ENCODE assay signal across 10 cellular contexts in genomic region chr19:51783373-51783772, GRCh38. TPM values are rescaled to one million over a fixed set of nuclear protein-coding genes. Genes with fewer than 3 reads are reported as not detected.
A peak's percentile ranks its signal among the peaks of the same experiment; 100 is the strongest.
DNase-seq lines count a peak whose midpoint lies in the region; ATAC-seq and TF ChIP-seq lines count a peak whose summit lies in the region.
"Had no signal": no experiment of that assay in that cellular context is flagged by ENCODE, and none has a peak within 500 bp of the region (broad histone marks: within the 10 kb centered on the region; RNA-seq: fewer than 3 reads in every experiment).

No MANE protein-coding gene starts in this region.

- peak; percentile 53 for TF ChIP-seq CTCF in A673 (conservative IDR thresholded peaks at IDR 0.05; ENCODE audit: low read depth, low read length)
- peak; percentile 73 for TF ChIP-seq CTCF in PC-3 (conservative IDR thresholded peaks at IDR 0.05; ENCODE audit: low read depth, low read length)
- TF ChIP-seq CTCF in fibroblast of pulmonary artery (IDR thresholded peaks at IDR 0.05; ENCODE audit: low read length, missing control alignments) = peak; percentile 33

- no peaks in the 10 kb centered on the region for H4K20me1 ChIP-seq in PC-3 (ENCODE audit: low read length)

- H3K4me1 Mint-ChIP-seq in activated T-helper 1 cell treated with anti-CD3 and anti-CD28 coated beads, Interleukin-12 subunit alpha, Interleukin-12 subunit beta, Interleukin-2, Interleukin-4 antibody, amounts not matched to agents 30 ng/mL and 10 ng/mL and 1 ng/mL, durations not matched to agents 14 hours and 24 hours and 36 hours (ENCODE audit: low read depth) = peaks cover under 1% of the 10 kb centered on the region
- H3K4me1 Mint-ChIP-seq in activated CD4-positive, alpha-beta T cell treated with anti-CD3 and anti-CD28 coated beads, Interleukin-2, amount 10 ng/mL, durations not matched to agents 7 days and 5 days = no peaks in the 10 kb centered on the region

- H3K4me1 ChIP-seq in A673 (ENCODE audit: insufficient read depth, low read length, poor library complexity, severe bottlenecking) (no peaks in the 10 kb centered on the region), PC-3 (ENCODE audit: insufficient read depth, low read length) (peaks cover 22% of the 10 kb centered on the region)

- no peaks in the 10 kb centered on the region for H3K79me2 ChIP-seq in PC-3 (ENCODE audit: low read length)

- H3K27ac Mint-ChIP-seq in activated T-helper 1 cell treated with anti-CD3 and anti-CD28 coated beads, Interleukin-12 subunit alpha, Interleukin-12 subunit beta, Interleukin-2, Interleukin-4 antibody, amounts not matched to agents 30 ng/mL and 10 ng/mL and 1 ng/mL, durations not matched to agents 14 hours and 24 hours and 36 hours = no peak overlapping the region
- H3K27ac Mint-ChIP-seq in activated CD4-positive, alpha-beta T cell treated with anti-CD3 and anti-CD28 coated beads, Interleukin-2, amount 10 ng/mL, durations not matched to agents 7 days and 5 days = no peak overlapping the region

- H3K27me3 ChIP-seq in A673 (replicated peaks; ENCODE audit: insufficient read depth, low read depth, low read length, poor library complexity) (peaks cover 46% of the 10 kb centered on the region), PC-3 (ENCODE audit: low read length) (peaks cover 18% of the 10 kb centered on the region; the same call in 1 of the 2 replicates)

- H3K27ac ChIP-seq in A673 (ENCODE audit: low read depth, low read length, poor library complexity, severe bottlenecking) (no peak overlapping the region), PC-3 (ENCODE audit: low read length) (no peak overlapping the region)

- H3K36me3 ChIP-seq in A673 (ENCODE audit: insufficient read depth, low read length, poor library complexity, severe bottlenecking) = no peaks in the 10 kb centered on the region
- no peaks in the 10 kb centered on the region for H3K36me3 ChIP-seq in PC-3 (ENCODE audit: low read depth, low read length)

- H3K4me2 ChIP-seq in PC-3 (ENCODE audit: low read length) = no peak overlapping the region

- no peaks in the 10 kb centered on the region for H3F3A ChIP-seq in PC-3 (ENCODE audit: low read length, unreplicated experiment)

- no TSS peak for BruUV-seq in A673 (replicated peaks; lab: Mats Ljungman, UMichigan)
- BruUV-seq in PC-3 (replicated peaks; lab: Mats Ljungman, UMichigan) = no TSS peak

- peak; percentile 74 for ATAC-seq in PC-3
- ATAC-seq: left lobe of liver had no signal

- CTCF ChIA-PET in A673 (lab: Charles Lee) = no interaction called here
- CTCF ChIA-PET in PC-3 (lab: Charles Lee) = no interaction called here
- CTCF ChIA-PET in activated CD4-positive, alpha-beta T cell treated with anti-CD3 and anti-CD28 coated beads, Interleukin-2, amount 10 ng/mL, durations not matched to agents 7 days and 5 days (lab: Charles Lee) = no interaction called here

- H2AFZ ChIP-seq in PC-3 (ENCODE audit: low read length) = no peak overlapping the region

- peaks cover 8% of the 10 kb centered on the region for H3K9me3 Mint-ChIP-seq in activated T-helper 1 cell treated with anti-CD3 and anti-CD28 coated beads, Interleukin-12 subunit alpha, Interleukin-12 subunit beta, Interleukin-2, Interleukin-4 antibody, amounts not matched to agents 30 ng/mL and 10 ng/mL and 1 ng/mL, durations not matched to agents 14 hours and 24 hours and 36 hours
- peaks cover 3% of the 10 kb centered on the region for H3K9me3 Mint-ChIP-seq in activated CD4-positive, alpha-beta T cell treated with anti-CD3 and anti-CD28 coated beads, Interleukin-2, amount 10 ng/mL, durations not matched to agents 7 days and 5 days

- peaks cover 2% of the 10 kb centered on the region for H3K36me3 Mint-ChIP-seq in activated T-helper 1 cell treated with anti-CD3 and anti-CD28 coated beads, Interleukin-12 subunit alpha, Interleukin-12 subunit beta, Interleukin-2, Interleukin-4 antibody, amounts not matched to agents 30 ng/mL and 10 ng/mL and 1 ng/mL, durations not matched to agents 14 hours and 24 hours and 36 hours (ENCODE audit: low read depth)
- H3K36me3 Mint-ChIP-seq in activated CD4-positive, alpha-beta T cell treated with anti-CD3 and anti-CD28 coated beads, Interleukin-2, amount 10 ng/mL, durations not matched to agents 7 days and 5 days (ENCODE audit: low read depth) = no peaks in the 10 kb centered on the region

- H3K4me3 Mint-ChIP-seq in activated T-helper 1 cell treated with anti-CD3 and anti-CD28 coated beads, Interleukin-12 subunit alpha, Interleukin-12 subunit beta, Interleukin-2, Interleukin-4 antibody, amounts not matched to agents 30 ng/mL and 10 ng/mL and 1 ng/mL, durations not matched to agents 14 hours and 24 hours and 36 hours = no peak overlapping the region
- H3K4me3 Mint-ChIP-seq in activated CD4-positive, alpha-beta T cell treated with anti-CD3 and anti-CD28 coated beads, Interleukin-2, amount 10 ng/mL, durations not matched to agents 7 days and 5 days = no peak overlapping the region

- H3K9me2 ChIP-seq in PC-3 (replicated peaks; ENCODE audit: low read length) = no peaks in the 10 kb centered on the region

- H3K9me3 ChIP-seq in A673 (ENCODE audit: low read depth, low read length, poor library complexity, severe bottlenecking) = no peaks in the 10 kb centered on the region
- no peaks in the 10 kb centered on the region for H3K9me3 ChIP-seq in PC-3 (ENCODE audit: low read length)

- POLR2A ChIA-PET in A673 (lab: Charles Lee; ENCODE audit: low non-redundant PET) (no interaction called here), PC-3 (lab: Charles Lee; ENCODE audit: unreplicated experiment) (no interaction called here)
- POLR2A ChIA-PET in activated CD4-positive, alpha-beta T cell treated with anti-CD3 and anti-CD28 coated beads, Interleukin-2, amount 10 ng/mL, durations not matched to agents 7 days and 5 days (lab: Charles Lee) = no interaction called here

- no peaks in the 10 kb centered on the region for H3K27me3 Mint-ChIP-seq in activated T-helper 1 cell treated with anti-CD3 and anti-CD28 coated beads, Interleukin-12 subunit alpha, Interleukin-12 subunit beta, Interleukin-2, Interleukin-4 antibody, amounts not matched to agents 30 ng/mL and 10 ng/mL and 1 ng/mL, durations not matched to agents 14 hours and 24 hours and 36 hours (ENCODE audit: insufficient read depth)
- peaks cover 8% of the 10 kb centered on the region for H3K27me3 Mint-ChIP-seq in activated CD4-positive, alpha-beta T cell treated with anti-CD3 and anti-CD28 coated beads, Interleukin-2, amount 10 ng/mL, durations not matched to agents 7 days and 5 days

- H3K9ac ChIP-seq in PC-3 (ENCODE audit: low read length) = no peak overlapping the region

- intact Hi-C loops in A673 (cut with micrococcal nuclease; ENCODE audit: unreplicated experiment) (no loop called here), PC-3 (cut with micrococcal nuclease) (no loop called here), posterior vena cava (cut with DNase I) (no loop called here)
- intact Hi-C loops in activated T-helper 1 cell treated with anti-CD3 and anti-CD28 coated beads, Interleukin-12 subunit alpha, Interleukin-12 subunit beta, Interleukin-2, Interleukin-4 antibody, amounts not matched to agents 30 ng/mL and 10 ng/mL and 1 ng/mL, durations not matched to agents 14 hours and 24 hours and 36 hours (cut with micrococcal nuclease) = no loop called here

- H3K4me3 ChIP-seq in A673 (ENCODE audit: low read depth, low read length, poor library complexity, severe bottlenecking) (no peak overlapping the region), PC-3 (ENCODE audit: low read length) (no peak overlapping the region), fibroblast of pulmonary artery (replicated peaks; ENCODE audit: low read depth, low read length) (no peak overlapping the region)

- DNase-seq in A673 (ENCODE audit: low spot score) = peak; percentile 37
- DNase-seq in ELR (ENCODE audit: low read depth) = peak; percentile 52
- DNase-seq in PC-3 = peak; percentile 72
- DNase-seq in fibroblast of pulmonary artery (ENCODE audit: low read depth) = peak; percentile 48
- no peak for DNase-seq in activated T-helper 1 cell treated with anti-CD3 and anti-CD28 coated beads, Interleukin-12 subunit alpha, Interleukin-12 subunit beta, Interleukin-2, Interleukin-4 antibody, amounts not matched to agents 30 ng/mL and 10 ng/mL and 1 ng/mL, durations not matched to agents 14 hours and 24 hours and 36 hours (ENCODE audit: low spot score)
- no peak for DNase-seq in posterior vena cava (ENCODE audit: low spot score)
- DNase-seq in activated CD4-positive, alpha-beta T cell treated with anti-CD3 and anti-CD28 coated beads, Interleukin-2, amount 10 ng/mL, durations not matched to agents 7 days and 5 days = no peak
- no peak for DNase-seq in cortex of kidney (lab: John Stamatoyannopoulos, UW)
- DNase-seq: aorta had no signal

RNA-seq across cellular contexts. Expression of gene FPR3, which starts 11.6 kb away (rescaled TPM):
- not detected in 2 replicates for total RNA-seq in A673 (2021)
- total RNA-seq in PC-3 (2014; rRNA removed) = 0.17 and 0.26 TPM in 2 replicates
- total RNA-seq in activated T-helper 1 cell treated with anti-CD3 and anti-CD28 coated beads, Interleukin-12 subunit alpha, Interleukin-12 subunit beta, Interleukin-2, Interleukin-4 antibody, amounts not matched to agents 30 ng/mL and 10 ng/mL and 1 ng/mL, durations not matched to agents 14 hours and 24 hours and 36 hours = not detected in 2 replicates
- total RNA-seq in posterior vena cava = 10 to 100 TPM; 14.5 to 15.0 TPM
- total RNA-seq in activated CD4-positive, alpha-beta T cell treated with anti-CD3 and anti-CD28 coated beads, Interleukin-2, amount 10 ng/mL, durations not matched to agents 7 days and 5 days = not detected

RNA-seq across cellular contexts. Expression of gene FPR2, which starts 22.4 kb away (rescaled TPM):
- not detected in 2 replicates for total RNA-seq in A673 (2021)
- total RNA-seq in PC-3 (2014; rRNA removed) = not detected in 2 replicates
- total RNA-seq in activated T-helper 1 cell treated with anti-CD3 and anti-CD28 coated beads, Interleukin-12 subunit alpha, Interleukin-12 subunit beta, Interleukin-2, Interleukin-4 antibody, amounts not matched to agents 30 ng/mL and 10 ng/mL and 1 ng/mL, durations not matched to agents 14 hours and 24 hours and 36 hours = not detected in 2 replicates
- total RNA-seq in posterior vena cava = 1 to 10 TPM; 1.7 to 6.9 TPM
- total RNA-seq in activated CD4-positive, alpha-beta T cell treated with anti-CD3 and anti-CD28 coated beads, Interleukin-2, amount 10 ng/mL, durations not matched to agents 7 days and 5 days = not detected

RNA-seq across cellular contexts. Expression of gene FPR1, which starts 31.7 kb away (rescaled TPM):
- total RNA-seq in A673 (2021) = not detected in 2 replicates
- total RNA-seq in PC-3 (2014; rRNA removed) = 0.46 and 0.55 TPM in 2 replicates
- not detected in 2 replicates for total RNA-seq in activated T-helper 1 cell treated with anti-CD3 and anti-CD28 coated beads, Interleukin-12 subunit alpha, Interleukin-12 subunit beta, Interleukin-2, Interleukin-4 antibody, amounts not matched to agents 30 ng/mL and 10 ng/mL and 1 ng/mL, durations not matched to agents 14 hours and 24 hours and 36 hours
- 10 to 100 TPM; 24.0 to 38.3 TPM for total RNA-seq in posterior vena cava
- not detected for total RNA-seq in activated CD4-positive, alpha-beta T cell treated with anti-CD3 and anti-CD28 coated beads, Interleukin-2, amount 10 ng/mL, durations not matched to agents 7 days and 5 days

RNA-seq across cellular contexts. Expression of gene HAS1, which starts 59.6 kb away (rescaled TPM):
- total RNA-seq in A673 (2021) (not detected in 2 replicates), PC-3 (2014; rRNA removed) (not detected in 2 replicates), posterior vena cava (1 to 10 TPM; 3.8 to 6.7 TPM)
- not detected in 2 replicates for total RNA-seq in activated T-helper 1 cell treated with anti-CD3 and anti-CD28 coated beads, Interleukin-12 subunit alpha, Interleukin-12 subunit beta, Interleukin-2, Interleukin-4 antibody, amounts not matched to agents 30 ng/mL and 10 ng/mL and 1 ng/mL, durations not matched to agents 14 hours and 24 hours and 36 hours
- not detected for total RNA-seq in activated CD4-positive, alpha-beta T cell treated with anti-CD3 and anti-CD28 coated beads, Interleukin-2, amount 10 ng/mL, durations not matched to agents 7 days and 5 days
- total RNA-seq: left lobe of liver had no signal

Comparison
In these comparisons a context has a peak if more than half of its experiments do, and no peak if none do; other contexts are left out.
1. DNase-seq: peak in A673 (single experiment), ELR (single experiment), PC-3 (single experiment) and fibroblast of pulmonary artery (single experiment); none in activated T-helper 1 cell treated with anti-CD3 and anti-CD28 coated beads, Interleukin-12 subunit alpha, Interleukin-12 subunit beta, Interleukin-2, Interleukin-4 antibody, amounts not matched to agents 30 ng/mL and 10 ng/mL and 1 ng/mL, durations not matched to agents 14 hours and 24 hours and 36 hours (single experiment), posterior vena cava (single experiment), activated CD4-positive, alpha-beta T cell treated with anti-CD3 and anti-CD28 coated beads, Interleukin-2, amount 10 ng/mL, durations not matched to agents 7 days and 5 days (single experiment) and cortex of kidney (single experiment).
2. RNA of gene FPR3, which starts 11.6 kb away (total RNA-seq): 14.5 to 15.0 TPM in posterior vena cava; 0.17 to 0.26 TPM in PC-3, not detected in activated T-helper 1 cell treated with anti-CD3 and anti-CD28 coated beads, Interleukin-12 subunit alpha, Interleukin-12 subunit beta, Interleukin-2, Interleukin-4 antibody, amounts not matched to agents 30 ng/mL and 10 ng/mL and 1 ng/mL, durations not matched to agents 14 hours and 24 hours and 36 hours, not detected in A673 and not detected in activated CD4-positive, alpha-beta T cell treated with anti-CD3 and anti-CD28 coated beads, Interleukin-2, amount 10 ng/mL, durations not matched to agents 7 days and 5 days; every median in the first group is over 10 times any median in the second.
3. RNA of gene FPR1, which starts 31.7 kb away (total RNA-seq): 24.0 to 38.3 TPM in posterior vena cava; 0.46 to 0.55 TPM in PC-3, not detected in A673, not detected in activated T-helper 1 cell treated with anti-CD3 and anti-CD28 coated beads, Interleukin-12 subunit alpha, Interleukin-12 subunit beta, Interleukin-2, Interleukin-4 antibody, amounts not matched to agents 30 ng/mL and 10 ng/mL and 1 ng/mL, durations not matched to agents 14 hours and 24 hours and 36 hours and not detected in activated CD4-positive, alpha-beta T cell treated with anti-CD3 and anti-CD28 coated beads, Interleukin-2, amount 10 ng/mL, durations not matched to agents 7 days and 5 days; every median in the first group is over 10 times any median in the second.
4. Peak in every context shown above with its lines, with median percentiles within 50 percentile points of each other: CTCF ChIP-seq.